ENCODE assay signal across 30 cellular contexts in the genomic region with DNA sequence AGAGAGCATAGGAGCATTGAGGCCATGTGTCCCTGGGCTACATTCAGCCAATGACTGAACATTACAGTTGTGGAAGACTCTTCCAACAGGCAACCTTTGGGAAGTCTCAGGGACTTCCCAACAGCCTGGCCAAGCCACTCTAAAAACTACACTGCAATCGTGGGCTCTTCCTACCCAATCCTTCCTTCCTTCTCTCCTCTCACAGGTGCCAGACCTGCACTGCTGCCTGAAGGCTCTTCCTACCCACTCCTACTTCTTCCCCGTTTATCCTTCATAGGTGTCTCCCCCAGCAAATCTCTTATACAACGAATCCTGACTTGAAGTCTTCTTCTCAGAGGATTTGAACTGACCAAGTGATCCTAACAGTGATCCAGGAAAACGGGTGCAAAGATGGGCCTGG. TPM values are rescaled to one million over a fixed set of nuclear protein-coding genes. Genes with fewer than 3 reads are reported as not detected.
DNase-seq lines count a peak whose midpoint lies in the region; ATAC-seq and TF ChIP-seq lines count a peak whose summit lies in the region.
"Had no signal": no experiment of that assay in that cellular context is flagged by ENCODE, and none has a peak within 500 bp of the region (broad histone marks: within the 10 kb centered on the region; RNA-seq: fewer than 3 reads in every experiment).

No MANE protein-coding gene starts in this region.

- ATAC-seq in HG03025 (IDR thresholded peaks at IDR 0.05; ENCODE audit: low FRiP score, unreplicated experiment) (no peak), GM19395 (IDR thresholded peaks at IDR 0.05; ENCODE audit: unreplicated experiment) (no peak)
- ATAC-seq: A549; CD8-positive, alpha-beta T cell had no signal

- H3K4me1 ChIP-seq in HEK293 (ENCODE audit: control insufficient read depth, insufficient read depth, low read length) = no peaks in the 10 kb centered on the region
- H3K4me1 ChIP-seq: A549, BLaER1 had no signal

- no peaks in the 10 kb centered on the region for H3K36me3 ChIP-seq in HEK293 (ENCODE audit: control insufficient read depth in 2 of 2, insufficient read depth in 1 of 2, low read length in 2 of 2)
- H3K36me3 ChIP-seq: BE2C; BLaER1; BLaER1 treated with 17β-estradiol and CSF1 and Interleukin-3, amounts not matched to agents 10 nM and 100 nM had no signal

- H3K4me3 ChIP-seq in HEK293 (ENCODE audit: low read depth, low read length) = no peak overlapping the region
- H3K4me3 ChIP-seq: A549; BLaER1; BLaER1 treated with 17β-estradiol and CSF1 and Interleukin-3, amounts not matched to agents 10 nM and 100 nM had no signal

- no peak for TF ChIP-seq CTCF in HEK293 (tag by site-specific recombination; IDR thresholded peaks at IDR 0.05)
- TF ChIP-seq CTCF in glutamatergic neuron (IDR thresholded peaks at IDR 0.05; ENCODE audit: partially characterized antibody, unreplicated experiment) = no peak

- no peaks in the 10 kb centered on the region for H3K9me3 ChIP-seq in HEK293 (ENCODE audit: control insufficient read depth, insufficient read depth, low read depth, low read length)
- H3K9me3 ChIP-seq: A549; BE2C; BLaER1; BLaER1 treated with 17β-estradiol and CSF1 and Interleukin-3, amounts not matched to agents 10 nM and 100 nM; Caco-2 had no signal

- H3K27me3 Mint-ChIP-seq in glutamatergic neuron (ENCODE audit: unreplicated experiment) = no peaks in the 10 kb centered on the region

- H3K36me3 Mint-ChIP-seq in glutamatergic neuron (ENCODE audit: unreplicated experiment) = peaks cover 9% of the 10 kb centered on the region
- H3K36me3 Mint-ChIP-seq: CD14-positive monocyte; CD4-positive, alpha-beta memory T cell; CD4-positive, CD25-positive, alpha-beta regulatory T cell; CD8-positive, alpha-beta T cell had no signal

- peak overlapping the region; percentile 3 for H3K27ac Mint-ChIP-seq in glutamatergic neuron (ENCODE audit: unreplicated experiment)
- H3K27ac Mint-ChIP-seq: B cell; CD14-positive monocyte; CD4-positive, alpha-beta memory T cell; CD4-positive, alpha-beta T cell; CD8-positive, alpha-beta memory T cell; CD8-positive, alpha-beta T cell had no signal

- POLR2A ChIA-PET in HEK293 (lab: Yijun Ruan, JAX) = no interaction called here

- peaks cover 2% of the 10 kb centered on the region for H3K9me3 Mint-ChIP-seq in glutamatergic neuron (ENCODE audit: unreplicated experiment)

- H3K4me1 Mint-ChIP-seq in glutamatergic neuron (ENCODE audit: low read depth, unreplicated experiment) = no peaks in the 10 kb centered on the region
- H3K4me1 Mint-ChIP-seq: B cell; CD4-positive, CD25-positive, alpha-beta regulatory T cell; CD8-positive, alpha-beta memory T cell had no signal

- CTCF ChIA-PET in HEK293 (lab: Yijun Ruan, JAX) = no interaction called here

- DNase-seq in glutamatergic neuron = no peak
- DNase-seq: 8988T; ACHN; AML-193; BE2C; C1 segment of cervical spinal cord; Caco-2; Calu3; CD4-positive, alpha-beta memory T cell; CD4-positive, alpha-beta T cell; CD4-positive, CD25-positive, alpha-beta regulatory T cell; CD8-positive, alpha-beta memory T cell; CD8-positive, alpha-beta T cell; COR-L47; DMS 273 treated with DMSO at 0.1 percent for 48 hours; DMS153; DMS53; DMS79; DMS79 treated with DMSO at 0.1 percent for 48 hours; DND-41 had no signal

- no peak overlapping the region for H3K4me3 Mint-ChIP-seq in glutamatergic neuron (ENCODE audit: unreplicated experiment)
- H3K4me3 Mint-ChIP-seq: B cell; CD4-positive, alpha-beta memory T cell; CD4-positive, alpha-beta T cell; CD4-positive, CD25-positive, alpha-beta regulatory T cell; CD8-positive, alpha-beta memory T cell; CD8-positive, alpha-beta T cell had no signal

- H3K27ac ChIP-seq in HEK293 (ENCODE audit: extremely low read depth, low read depth, low read length) = no peak overlapping the region
- H3K27ac ChIP-seq: 22Rv1; A549; BLaER1; BLaER1 treated with 17β-estradiol and CSF1 and Interleukin-3, amounts not matched to agents 10 nM and 100 nM; C4-2B had no signal

TF ChIP-seq in HEK293, 187 proteins besides CTCF, POLR2A, EP300 and RAD21:
- TF ChIP-seq ZNF544 (tag by site-specific recombination; IDR thresholded peaks at IDR 0.05) (no peak), ZNF132 (tag by site-specific recombination; IDR thresholded peaks at IDR 0.05; ENCODE audit: borderline replicate concordance) (peak; percentile 96)
- TF ChIP-seq, protein P1, sequence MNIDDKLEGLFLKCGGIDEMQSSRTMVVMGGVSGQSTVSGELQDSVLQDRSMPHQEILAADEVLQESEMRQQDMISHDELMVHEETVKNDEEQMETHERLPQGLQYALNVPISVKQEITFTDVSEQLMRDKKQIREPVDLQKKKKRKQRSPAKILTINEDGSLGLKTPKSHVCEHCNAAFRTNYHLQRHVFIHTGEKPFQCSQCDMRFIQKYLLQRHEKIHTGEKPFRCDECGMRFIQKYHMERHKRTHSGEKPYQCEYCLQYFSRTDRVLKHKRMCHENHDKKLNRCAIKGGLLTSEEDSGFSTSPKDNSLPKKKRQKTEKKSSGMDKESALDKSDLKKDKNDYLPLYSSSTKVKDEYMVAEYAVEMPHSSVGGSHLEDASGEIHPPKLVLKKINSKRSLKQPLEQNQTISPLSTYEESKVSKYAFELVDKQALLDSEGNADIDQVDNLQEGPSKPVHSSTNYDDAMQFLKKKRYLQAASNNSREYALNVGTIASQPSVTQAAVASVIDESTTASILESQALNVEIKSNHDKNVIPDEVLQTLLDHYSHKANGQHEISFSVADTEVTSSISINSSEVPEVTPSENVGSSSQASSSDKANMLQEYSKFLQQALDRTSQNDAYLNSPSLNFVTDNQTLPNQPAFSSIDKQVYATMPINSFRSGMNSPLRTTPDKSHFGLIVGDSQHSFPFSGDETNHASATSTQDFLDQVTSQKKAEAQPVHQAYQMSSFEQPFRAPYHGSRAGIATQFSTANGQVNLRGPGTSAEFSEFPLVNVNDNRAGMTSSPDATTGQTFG (tag by site-specific recombination; IDR thresholded peaks at IDR 0.05; ENCODE audit: borderline replicate concordance) = no peak

RNA-seq across cellular contexts. Expression of gene MBNL2, which starts 47.1 kb away (rescaled TPM):
- 12.4 TPM for total RNA-seq in glutamatergic neuron (ENCODE audit: unreplicated experiment)
